In genomic region chr4:79535516-79535915, GRCh38 we compare ENCODE assay signal across 21 cellular contexts.
DNase-seq lines count a peak whose midpoint lies in the region; FAIRE-seq and TF ChIP-seq lines count a peak whose summit lies in the region.
"Had no signal": no experiment of that assay in that cellular context is flagged by ENCODE, and none has a peak within 500 bp of the region (broad histone marks: within the 10 kb centered on the region; RNA-seq: fewer than 3 reads in every experiment).

No MANE protein-coding gene starts in this region.

- intact Hi-C loops in kidney (cut with DNase I), result no loop called here

- H3K4me1 ChIP-seq in kidney (ENCODE audit: control insufficient read depth in 1 of 2, insufficient read depth in 1 of 2, low read depth in 1 of 2, low read length in 2 of 2), result no peaks in the 10 kb centered on the region
- H3K4me1 ChIP-seq: BLaER1, Caco-2 had no signal

- no peaks in the 10 kb centered on the region for H3K36me3 ChIP-seq in kidney (ENCODE audit: control insufficient read depth in 1 of 2, insufficient read depth in 2 of 2, low read length in 2 of 2)
- H3K36me3 ChIP-seq: BLaER1 had no signal

- H3K9me3 ChIP-seq in kidney (ENCODE audit: control insufficient read depth in 1 of 2, low read length in 2 of 2), result no peaks in the 10 kb centered on the region
- H3K9me3 ChIP-seq: BLaER1, Caco-2 had no signal

- peak; percentile 99 for FAIRE-seq in A204.1 (lab: Jason Lieb, UNC)
- FAIRE-seq in TTC549 (lab: Jason Lieb, UNC), result peak; percentile 97
- FAIRE-seq in endometrium (lab: Jason Lieb, UNC), result peak; percentile 97
- peak; percentile 99 for FAIRE-seq in kidney (lab: Jason Lieb, UNC)
- FAIRE-seq: GM12878, GM19239 had no signal

- H3K27ac ChIP-seq in kidney (ENCODE audit: low read depth in 2 of 2, low read length in 2 of 2), result no peak overlapping the region
- H3K27ac ChIP-seq: 22Rv1, BLaER1, C4-2B, GM23248 had no signal

- H3K9ac ChIP-seq in kidney (ENCODE audit: low read length in 2 of 2), result no peak overlapping the region
- H3K9ac ChIP-seq: BLaER1, GM23248 had no signal

- TF ChIP-seq CTCF in kidney (IDR thresholded peaks at IDR 0.05; ENCODE audit: borderline replicate concordance, extremely low read depth, insufficient read depth), result no peak

- H3K4me3 ChIP-seq in kidney (ENCODE audit: low read length in 2 of 2), result no peak overlapping the region
- H3K4me3 ChIP-seq: BLaER1, GM12878, GM23248 had no signal

- DNase-seq in kidney, result no peak
- DNase-seq in GOT3 (lab: John Stamatoyannopoulos, UW), result no peak
- DNase-seq in AG08396 (ENCODE audit: low spot score), result no peak
- DNase-seq in NCI-H510A (lab: John Stamatoyannopoulos, UW), result no peak
- no peak for DNase-seq in stimulated activated CD8-positive, alpha-beta memory T cell treated with anti-CD3 and anti-CD28 coated beads, Interleukin-4, amount 100 ng/mL, for 48 hours
- DNase-seq: Caco-2; CD4-positive, CD25-positive, alpha-beta regulatory T cell; CD8-positive, alpha-beta T cell; DMS153; DND-41; GDM1; GM23248; H9 had no signal
